Comparison of ENCODE assay signal across 9 cellular contexts in the genomic region with DNA sequence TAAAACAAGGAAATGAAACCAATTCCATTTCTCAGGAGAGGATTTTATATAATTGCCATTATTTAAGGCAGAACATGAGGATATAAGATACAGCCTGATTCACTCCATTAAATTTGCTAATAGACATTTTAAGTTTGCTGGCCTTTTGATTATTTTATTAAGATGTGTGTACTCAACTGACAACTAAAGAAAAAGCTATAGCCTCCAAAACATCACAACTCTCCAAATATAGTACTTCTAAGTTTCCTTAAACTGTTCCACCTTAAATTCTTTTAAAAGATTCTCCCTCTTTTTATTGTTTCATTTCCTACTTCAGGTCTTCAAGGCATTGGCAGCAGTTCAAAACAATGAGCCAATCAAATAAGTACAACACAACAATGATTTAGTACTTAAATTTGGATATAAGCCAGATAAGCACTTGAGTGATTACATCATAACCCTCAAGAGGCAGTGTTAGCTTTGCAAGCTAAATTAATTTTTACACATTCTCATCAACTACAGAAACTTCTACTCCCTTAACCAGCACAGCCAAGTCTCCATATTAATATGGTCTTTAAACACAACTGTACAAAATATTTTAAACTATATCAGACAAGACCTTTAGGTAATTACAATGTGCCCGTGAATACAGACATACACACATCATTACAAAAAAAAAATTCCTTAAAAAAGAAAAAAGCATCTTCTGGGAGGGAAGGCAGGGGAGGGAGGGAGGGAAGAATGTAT.
DNase-seq lines count a peak whose midpoint lies in the region; ATAC-seq, FAIRE-seq and TF ChIP-seq lines count a peak whose summit lies in the region.
"Had no signal": no experiment of that assay in that cellular context is flagged by ENCODE, and none has a peak within 500 bp of the region (broad histone marks: within the 10 kb centered on the region; RNA-seq: fewer than 3 reads in every experiment).

No MANE protein-coding gene starts in this region.

- no peak overlapping the region for H3K4me3 Mint-ChIP-seq in activated CD4-positive, alpha-beta T cell treated with anti-CD3 and anti-CD28 coated beads for 36 hours
- H3K4me3 Mint-ChIP-seq in activated CD4-positive, alpha-beta T cell treated with anti-CD3 and anti-CD28 coated beads, Interleukin-2, amount 10 ng/mL, durations not matched to agents 24 days and 14 days: no peak overlapping the region
- no peak overlapping the region for H3K4me3 Mint-ChIP-seq in astrocyte (ENCODE audit: unreplicated experiment)

- H3K27ac Mint-ChIP-seq in activated CD4-positive, alpha-beta T cell treated with anti-CD3 and anti-CD28 coated beads for 36 hours: no peak overlapping the region
- no peak overlapping the region for H3K27ac Mint-ChIP-seq in activated CD4-positive, alpha-beta T cell treated with anti-CD3 and anti-CD28 coated beads, Interleukin-2, amount 10 ng/mL, durations not matched to agents 24 days and 14 days
- H3K27ac Mint-ChIP-seq in astrocyte (ENCODE audit: unreplicated experiment): peak overlapping the region; percentile 23

- H3K4me3 ChIP-seq in astrocyte (ENCODE audit: insufficient read depth, low read depth, low read length): no peak overlapping the region

- no peak for TF ChIP-seq CTCF in astrocyte (IDR thresholded peaks at IDR 0.05; ENCODE audit: insufficient read depth, low read depth, low read length)

- POLR2A ChIA-PET in activated CD4-positive, alpha-beta T cell treated with anti-CD3 and anti-CD28 coated beads for 36 hours (lab: Charles Lee): interaction anchor here (0.6 kb wide), 1 partner anchor 52 kb away, joined by 3 read pairs; no protein-coding TSS in a partner anchor

- H2AFZ ChIP-seq in astrocyte (ENCODE audit: low read depth, low read length): no peak overlapping the region

- no peaks in the 10 kb centered on the region for H3K9me3 Mint-ChIP-seq in activated CD4-positive, alpha-beta T cell treated with anti-CD3 and anti-CD28 coated beads for 36 hours (ENCODE audit: low read depth)
- no peaks in the 10 kb centered on the region for H3K9me3 Mint-ChIP-seq in activated CD4-positive, alpha-beta T cell treated with anti-CD3 and anti-CD28 coated beads, Interleukin-2, amount 10 ng/mL, durations not matched to agents 24 days and 14 days
- H3K9me3 Mint-ChIP-seq in astrocyte (ENCODE audit: unreplicated experiment): no peaks in the 10 kb centered on the region

- H3K9me3 ChIP-seq in astrocyte (ENCODE audit: insufficient read depth, low read depth, low read length): no peaks in the 10 kb centered on the region

- H3K9ac ChIP-seq in astrocyte (ENCODE audit: low read length): no peak overlapping the region

- H3K4me1 Mint-ChIP-seq in activated CD4-positive, alpha-beta T cell treated with anti-CD3 and anti-CD28 coated beads for 36 hours: peaks cover 33% of the 10 kb centered on the region
- H3K4me1 Mint-ChIP-seq in activated CD4-positive, alpha-beta T cell treated with anti-CD3 and anti-CD28 coated beads, Interleukin-2, amount 10 ng/mL, durations not matched to agents 24 days and 14 days: peaks cover 7% of the 10 kb centered on the region
- peaks cover 14% of the 10 kb centered on the region for H3K4me1 Mint-ChIP-seq in astrocyte (ENCODE audit: low read depth, unreplicated experiment)

- H3K36me3 ChIP-seq in astrocyte (ENCODE audit: insufficient read depth, low read length): peaks cover 7% of the 10 kb centered on the region

- H3K4me2 ChIP-seq in astrocyte (ENCODE audit: low read length): peak overlapping the region; percentile 67

- H3K27ac ChIP-seq in astrocyte (ENCODE audit: low read depth, low read length): peak overlapping the region; percentile 33
- H3K27ac ChIP-seq: C4-2B had no signal

- no peaks in the 10 kb centered on the region for H3K27me3 Mint-ChIP-seq in activated CD4-positive, alpha-beta T cell treated with anti-CD3 and anti-CD28 coated beads for 36 hours
- H3K27me3 Mint-ChIP-seq in activated CD4-positive, alpha-beta T cell treated with anti-CD3 and anti-CD28 coated beads, Interleukin-2, amount 10 ng/mL, durations not matched to agents 24 days and 14 days: no peaks in the 10 kb centered on the region
- no peaks in the 10 kb centered on the region for H3K27me3 Mint-ChIP-seq in astrocyte (ENCODE audit: low read depth, unreplicated experiment)

- H4K20me1 ChIP-seq in astrocyte (ENCODE audit: insufficient read depth, low read length): peaks cover 6% of the 10 kb centered on the region

- DNase-seq in activated CD4-positive, alpha-beta T cell treated with anti-CD3 and anti-CD28 coated beads for 36 hours: no peak
- DNase-seq in activated CD4-positive, alpha-beta T cell treated with anti-CD3 and anti-CD28 coated beads, Interleukin-2, amount 10 ng/mL, durations not matched to agents 24 days and 14 days: no peak
- DNase-seq in NCI-H2171 treated with DMSO at 0.1 percent for 48 hours (lab: John Stamatoyannopoulos, UW) (peak; percentile 96), astrocyte (ENCODE audit: low read depth) (peak; percentile 92), left colon (no peak), cortex of kidney (lab: John Stamatoyannopoulos, UW) (no peak)
- no peak for DNase-seq in stimulated activated CD4-positive, alpha-beta T cell treated with anti-CD3 and anti-CD28 coated beads, Interleukin-4, amount 100 ng/mL, for 4 hours

- no peaks in the 10 kb centered on the region for H3K27me3 ChIP-seq in astrocyte (ENCODE audit: insufficient read depth, low read length)

- H3K36me3 Mint-ChIP-seq in activated CD4-positive, alpha-beta T cell treated with anti-CD3 and anti-CD28 coated beads for 36 hours (ENCODE audit: low read depth): peaks cover 21% of the 10 kb centered on the region
- H3K36me3 Mint-ChIP-seq in activated CD4-positive, alpha-beta T cell treated with anti-CD3 and anti-CD28 coated beads, Interleukin-2, amount 10 ng/mL, durations not matched to agents 24 days and 14 days (ENCODE audit: low read depth): peaks cover 33% of the 10 kb centered on the region
- H3K36me3 Mint-ChIP-seq in astrocyte (ENCODE audit: low read depth, unreplicated experiment): peaks cover 1% of the 10 kb centered on the region

- peak; percentile 66 for FAIRE-seq in astrocyte (lab: Jason Lieb, UNC)

- peaks cover 40% of the 10 kb centered on the region for H3K79me2 ChIP-seq in astrocyte (ENCODE audit: insufficient read depth, low read length)

- CTCF ChIA-PET in activated CD4-positive, alpha-beta T cell treated with anti-CD3 and anti-CD28 coated beads for 36 hours (lab: Charles Lee): interaction anchor here (0.6 to 1.4 kb wide), 4 partner anchors 22 to 475 kb away, joined by 3 read pairs; no protein-coding TSS in a partner anchor

- intact Hi-C loops in activated CD4-positive, alpha-beta T cell treated with anti-CD3 and anti-CD28 coated beads for 36 hours (cut with DNase I, micrococcal nuclease): no loop called here
- intact Hi-C loops in activated CD4-positive, alpha-beta T cell treated with anti-CD3 and anti-CD28 coated beads, Interleukin-2, amount 10 ng/mL, durations not matched to agents 24 days and 14 days (cut with micrococcal nuclease): no loop called here
- intact Hi-C loops in left colon (cut with DNase I, micrococcal nuclease): no loop called here

- peaks cover 6% of the 10 kb centered on the region for H3K4me1 ChIP-seq in astrocyte (ENCODE audit: insufficient read depth, low read length)

- peak; percentile 36 for ATAC-seq in activated CD4-positive, alpha-beta T cell treated with anti-CD3 and anti-CD28 coated beads for 36 hours
- peak; percentile 83 for ATAC-seq in left colon
- ATAC-seq in HG02623 (IDR thresholded peaks at IDR 0.05; ENCODE audit: unreplicated experiment): no peak

Comparison
In these comparisons a context has a peak if more than half of its experiments do, and no peak if none do; other contexts are left out.
1. DNase-seq: peak in NCI-H2171 treated with DMSO at 0.1 percent for 48 hours (single experiment) and astrocyte (single experiment); none in activated CD4-positive, alpha-beta T cell treated with anti-CD3 and anti-CD28 coated beads for 36 hours (single experiment), activated CD4-positive, alpha-beta T cell treated with anti-CD3 and anti-CD28 coated beads, Interleukin-2, amount 10 ng/mL, durations not matched to agents 24 days and 14 days (single experiment), left colon (0 of 2), cortex of kidney (single experiment) and stimulated activated CD4-positive, alpha-beta T cell treated with anti-CD3 and anti-CD28 coated beads, Interleukin-4, amount 100 ng/mL, for 4 hours (0 of 2).